18 cellular contexts compared by ENCODE assay signal in genomic region chr11:61769946-61770683, GRCh38.
"Had no signal": no experiment of that assay in that cellular context is flagged by ENCODE, and none has a peak within 500 bp of the region (broad histone marks: within the 10 kb centered on the region; RNA-seq: fewer than 3 reads in every experiment).

No MANE protein-coding gene starts in this region.

- DNase-seq: activated CD4-positive, alpha-beta memory T cell treated with anti-CD3 and anti-CD28 coated beads for 36 hours; activated CD4-positive, CD25-positive, alpha-beta regulatory T cell treated with anti-CD3 and anti-CD28 coated beads, Interleukin-2, amount 50 U/mL, for 72 hours; activated CD8-positive, alpha-beta memory T cell treated with anti-CD3 and anti-CD28 coated beads, Interleukin-2, amount 10 ng/mL, durations not matched to agents 7 days and 5 days; activated naive CD4-positive, alpha-beta T cell treated with anti-CD3 and anti-CD28 coated beads, Interleukin-2, amount 10 ng/mL, durations not matched to agents 7 days and 5 days; activated T-cell treated with anti-CD3 and anti-CD28 coated beads, Interleukin-2, amount 50 U/mL, for 1 hour; central memory CD4-positive, alpha-beta T cell; colonic mucosa; immature natural killer cell; naive thymus-derived CD4-positive, alpha-beta T cell; stimulated activated CD4-positive, alpha-beta T cell treated with anti-CD3 and anti-CD28 coated beads, Interleukin-15, amount 100 ng/mL, for 24 hours; stimulated activated CD4-positive, alpha-beta T cell treated with anti-CD3 and anti-CD28 coated beads, Interleukin-4, amount 100 ng/mL, for 1 hour; stimulated activated naive B cell treated with anti-CD40 and anti-IgM and Interleukin-4, amounts not matched to agents 10 μg/mL and 1 μg/mL and 100 μg/mL, for 72 hours had no signal

- H3K4me3 ChIP-seq: colonic mucosa, right atrium auricular region, skin epidermis, suprapubic skin had no signal

- H3K36me3 ChIP-seq: colonic mucosa, neutrophil, right atrium auricular region, suprapubic skin had no signal

- H3K36me3 Mint-ChIP-seq: activated CD4-positive, alpha-beta memory T cell treated with anti-CD3 and anti-CD28 coated beads for 36 hours; activated CD8-positive, alpha-beta memory T cell treated with anti-CD3 and anti-CD28 coated beads, Interleukin-2, amount 10 ng/mL, durations not matched to agents 7 days and 5 days; activated naive CD4-positive, alpha-beta T cell treated with anti-CD3 and anti-CD28 coated beads, Interleukin-2, amount 10 ng/mL, durations not matched to agents 7 days and 5 days; immature natural killer cell; naive thymus-derived CD4-positive, alpha-beta T cell; stimulated activated naive B cell treated with anti-CD40 and anti-IgM and Interleukin-4, amounts not matched to agents 10 μg/mL and 1 μg/mL and 100 μg/mL, for 72 hours; type B pancreatic cell had no signal

- H3K27ac Mint-ChIP-seq: activated CD4-positive, alpha-beta memory T cell treated with anti-CD3 and anti-CD28 coated beads for 36 hours; activated CD8-positive, alpha-beta memory T cell treated with anti-CD3 and anti-CD28 coated beads, Interleukin-2, amount 10 ng/mL, durations not matched to agents 7 days and 5 days; stimulated activated naive B cell treated with anti-CD40 and anti-IgM and Interleukin-4, amounts not matched to agents 10 μg/mL and 1 μg/mL and 100 μg/mL, for 72 hours had no signal

- H3K27me3 ChIP-seq: colonic mucosa, neutrophil, right atrium auricular region, suprapubic skin had no signal

- H3K27ac ChIP-seq: colonic mucosa, neutrophil, right atrium auricular region, suprapubic skin had no signal

- H3K9me3 ChIP-seq: colonic mucosa, neutrophil, right atrium auricular region, suprapubic skin had no signal

- H3K4me1 ChIP-seq: colonic mucosa, right atrium auricular region, suprapubic skin had no signal

- H3K9me3 Mint-ChIP-seq: activated CD4-positive, alpha-beta memory T cell treated with anti-CD3 and anti-CD28 coated beads for 36 hours; activated naive CD4-positive, alpha-beta T cell treated with anti-CD3 and anti-CD28 coated beads, Interleukin-2, amount 10 ng/mL, durations not matched to agents 7 days and 5 days; activated T-helper 2 cell treated with anti-CD3 and anti-CD28 coated beads, Interferon-gamma antibody, Interleukin-2, Interleukin-4, amounts not matched to agents 10 μg/mL and 5 μg/mL and 100 μg/mL, durations not matched to agents 14 hours and 24 hours and 36 hours; immature natural killer cell; naive thymus-derived CD4-positive, alpha-beta T cell; stimulated activated naive B cell treated with anti-CD40 and anti-IgM and Interleukin-4, amounts not matched to agents 10 μg/mL and 1 μg/mL and 100 μg/mL, for 72 hours; type B pancreatic cell had no signal

- H3K27me3 Mint-ChIP-seq: activated CD4-positive, alpha-beta memory T cell treated with anti-CD3 and anti-CD28 coated beads for 36 hours; activated CD8-positive, alpha-beta memory T cell treated with anti-CD3 and anti-CD28 coated beads, Interleukin-2, amount 10 ng/mL, durations not matched to agents 7 days and 5 days; activated naive CD4-positive, alpha-beta T cell treated with anti-CD3 and anti-CD28 coated beads, Interleukin-2, amount 10 ng/mL, durations not matched to agents 7 days and 5 days; naive thymus-derived CD4-positive, alpha-beta T cell; type B pancreatic cell had no signal

- H3K4me3 Mint-ChIP-seq: activated CD4-positive, alpha-beta memory T cell treated with anti-CD3 and anti-CD28 coated beads for 36 hours; activated CD8-positive, alpha-beta memory T cell treated with anti-CD3 and anti-CD28 coated beads, Interleukin-2, amount 10 ng/mL, durations not matched to agents 7 days and 5 days; activated naive CD4-positive, alpha-beta T cell treated with anti-CD3 and anti-CD28 coated beads, Interleukin-2, amount 10 ng/mL, durations not matched to agents 7 days and 5 days; immature natural killer cell; naive thymus-derived CD4-positive, alpha-beta T cell; stimulated activated naive B cell treated with anti-CD40 and anti-IgM and Interleukin-4, amounts not matched to agents 10 μg/mL and 1 μg/mL and 100 μg/mL, for 72 hours; type B pancreatic cell had no signal
